1 cellular context compared by ENCODE assay signal in the genomic region with DNA sequence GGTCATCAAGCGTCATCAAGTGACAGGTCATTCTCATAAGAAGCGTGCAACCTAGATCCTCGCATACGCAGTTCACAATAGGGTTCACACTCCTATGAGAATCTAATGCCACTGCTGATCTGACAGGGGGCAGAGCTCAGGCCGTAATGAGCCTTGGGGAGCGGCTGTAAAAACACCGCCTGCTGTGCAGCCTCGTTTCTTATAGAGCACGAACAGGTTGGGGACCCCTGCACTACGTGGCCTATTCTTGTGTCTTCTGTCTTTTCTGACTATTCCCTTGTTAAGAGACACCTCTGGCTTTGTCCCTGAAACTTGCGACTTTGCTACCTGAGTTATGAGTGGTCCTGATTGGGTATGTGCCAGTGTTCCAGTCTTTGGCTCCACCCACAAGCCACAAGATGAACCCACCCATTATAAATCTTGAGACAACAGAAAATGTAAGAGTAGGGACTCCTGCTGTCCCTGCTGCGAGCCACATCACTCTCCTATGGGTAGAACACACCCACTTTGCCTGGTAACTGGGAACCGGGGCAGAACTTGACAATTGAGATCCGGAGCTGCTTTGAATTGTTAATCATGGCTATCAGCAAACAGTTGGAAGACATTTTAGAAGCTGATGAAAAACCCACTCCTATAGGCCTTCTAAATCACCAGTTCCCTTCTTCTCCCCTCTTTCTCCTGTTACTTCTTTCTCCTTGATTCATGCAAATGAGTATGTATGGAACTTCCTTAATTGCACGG.
TF ChIP-seq lines count a peak whose summit lies in the region.

No MANE protein-coding gene starts in this region.

TF ChIP-seq in K562, 482 proteins besides CTCF, POLR2A, EP300 and RAD21:
- TF ChIP-seq NCOA6 (IDR thresholded peaks at IDR 0.05) (no peak), ZNF561 (CRISPR knock-in tag; conservative IDR thresholded peaks at IDR 0.05) (no peak), ERF (CRISPR knock-in tag; IDR thresholded peaks at IDR 0.05) (no peak), CREB1 (IDR thresholded peaks at IDR 0.05) (no peak), CREB1 (CRISPR knock-in tag; IDR thresholded peaks at IDR 0.05) (no peak), POU5F1 (IDR thresholded peaks at IDR 0.05; ENCODE audit: borderline replicate concordance, low read depth, low read length, partially characterized antibody) (no peak), MBD2 (IDR thresholded peaks at IDR 0.05; ENCODE audit: borderline replicate concordance, low read depth) (no peak), TAL1 (IDR thresholded peaks at IDR 0.05) (no peak), TCF7L2 (IDR thresholded peaks at IDR 0.05; ENCODE audit: low read depth, low read length) (no peak), MCM3 (IDR thresholded peaks at IDR 0.05) (no peak), DDX20 (tag; IDR thresholded peaks at IDR 0.05; ENCODE audit: low read depth) (no peak), ZNF584 (CRISPR knock-in tag; IDR thresholded peaks at IDR 0.05; ENCODE audit: low read depth) (no peak), BACH1 (tag; IDR thresholded peaks at IDR 0.05) (no peak), PPARD (CRISPR knock-in tag; IDR thresholded peaks at IDR 0.05) (no peak), ZBED1 (IDR thresholded peaks at IDR 0.05) (no peak), CHD4 (IDR thresholded peaks at IDR 0.05; ENCODE audit: insufficient read depth, insufficient replicate concordance, low read depth, low read length, poor library complexity, severe bottlenecking) (no peak), ZNF507 (tag; conservative IDR thresholded peaks at IDR 0.05) (no peak), ZNF175 (CRISPR knock-in tag; IDR thresholded peaks at IDR 0.05; ENCODE audit: low read depth) (no peak)
- TF ChIP-seq, protein P1, sequence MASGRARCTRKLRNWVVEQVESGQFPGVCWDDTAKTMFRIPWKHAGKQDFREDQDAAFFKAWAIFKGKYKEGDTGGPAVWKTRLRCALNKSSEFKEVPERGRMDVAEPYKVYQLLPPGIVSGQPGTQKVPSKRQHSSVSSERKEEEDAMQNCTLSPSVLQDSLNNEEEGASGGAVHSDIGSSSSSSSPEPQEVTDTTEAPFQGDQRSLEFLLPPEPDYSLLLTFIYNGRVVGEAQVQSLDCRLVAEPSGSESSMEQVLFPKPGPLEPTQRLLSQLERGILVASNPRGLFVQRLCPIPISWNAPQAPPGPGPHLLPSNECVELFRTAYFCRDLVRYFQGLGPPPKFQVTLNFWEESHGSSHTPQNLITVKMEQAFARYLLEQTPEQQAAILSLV (tag; IDR thresholded peaks at IDR 0.05), result no peak
- TF ChIP-seq, protein P2, sequence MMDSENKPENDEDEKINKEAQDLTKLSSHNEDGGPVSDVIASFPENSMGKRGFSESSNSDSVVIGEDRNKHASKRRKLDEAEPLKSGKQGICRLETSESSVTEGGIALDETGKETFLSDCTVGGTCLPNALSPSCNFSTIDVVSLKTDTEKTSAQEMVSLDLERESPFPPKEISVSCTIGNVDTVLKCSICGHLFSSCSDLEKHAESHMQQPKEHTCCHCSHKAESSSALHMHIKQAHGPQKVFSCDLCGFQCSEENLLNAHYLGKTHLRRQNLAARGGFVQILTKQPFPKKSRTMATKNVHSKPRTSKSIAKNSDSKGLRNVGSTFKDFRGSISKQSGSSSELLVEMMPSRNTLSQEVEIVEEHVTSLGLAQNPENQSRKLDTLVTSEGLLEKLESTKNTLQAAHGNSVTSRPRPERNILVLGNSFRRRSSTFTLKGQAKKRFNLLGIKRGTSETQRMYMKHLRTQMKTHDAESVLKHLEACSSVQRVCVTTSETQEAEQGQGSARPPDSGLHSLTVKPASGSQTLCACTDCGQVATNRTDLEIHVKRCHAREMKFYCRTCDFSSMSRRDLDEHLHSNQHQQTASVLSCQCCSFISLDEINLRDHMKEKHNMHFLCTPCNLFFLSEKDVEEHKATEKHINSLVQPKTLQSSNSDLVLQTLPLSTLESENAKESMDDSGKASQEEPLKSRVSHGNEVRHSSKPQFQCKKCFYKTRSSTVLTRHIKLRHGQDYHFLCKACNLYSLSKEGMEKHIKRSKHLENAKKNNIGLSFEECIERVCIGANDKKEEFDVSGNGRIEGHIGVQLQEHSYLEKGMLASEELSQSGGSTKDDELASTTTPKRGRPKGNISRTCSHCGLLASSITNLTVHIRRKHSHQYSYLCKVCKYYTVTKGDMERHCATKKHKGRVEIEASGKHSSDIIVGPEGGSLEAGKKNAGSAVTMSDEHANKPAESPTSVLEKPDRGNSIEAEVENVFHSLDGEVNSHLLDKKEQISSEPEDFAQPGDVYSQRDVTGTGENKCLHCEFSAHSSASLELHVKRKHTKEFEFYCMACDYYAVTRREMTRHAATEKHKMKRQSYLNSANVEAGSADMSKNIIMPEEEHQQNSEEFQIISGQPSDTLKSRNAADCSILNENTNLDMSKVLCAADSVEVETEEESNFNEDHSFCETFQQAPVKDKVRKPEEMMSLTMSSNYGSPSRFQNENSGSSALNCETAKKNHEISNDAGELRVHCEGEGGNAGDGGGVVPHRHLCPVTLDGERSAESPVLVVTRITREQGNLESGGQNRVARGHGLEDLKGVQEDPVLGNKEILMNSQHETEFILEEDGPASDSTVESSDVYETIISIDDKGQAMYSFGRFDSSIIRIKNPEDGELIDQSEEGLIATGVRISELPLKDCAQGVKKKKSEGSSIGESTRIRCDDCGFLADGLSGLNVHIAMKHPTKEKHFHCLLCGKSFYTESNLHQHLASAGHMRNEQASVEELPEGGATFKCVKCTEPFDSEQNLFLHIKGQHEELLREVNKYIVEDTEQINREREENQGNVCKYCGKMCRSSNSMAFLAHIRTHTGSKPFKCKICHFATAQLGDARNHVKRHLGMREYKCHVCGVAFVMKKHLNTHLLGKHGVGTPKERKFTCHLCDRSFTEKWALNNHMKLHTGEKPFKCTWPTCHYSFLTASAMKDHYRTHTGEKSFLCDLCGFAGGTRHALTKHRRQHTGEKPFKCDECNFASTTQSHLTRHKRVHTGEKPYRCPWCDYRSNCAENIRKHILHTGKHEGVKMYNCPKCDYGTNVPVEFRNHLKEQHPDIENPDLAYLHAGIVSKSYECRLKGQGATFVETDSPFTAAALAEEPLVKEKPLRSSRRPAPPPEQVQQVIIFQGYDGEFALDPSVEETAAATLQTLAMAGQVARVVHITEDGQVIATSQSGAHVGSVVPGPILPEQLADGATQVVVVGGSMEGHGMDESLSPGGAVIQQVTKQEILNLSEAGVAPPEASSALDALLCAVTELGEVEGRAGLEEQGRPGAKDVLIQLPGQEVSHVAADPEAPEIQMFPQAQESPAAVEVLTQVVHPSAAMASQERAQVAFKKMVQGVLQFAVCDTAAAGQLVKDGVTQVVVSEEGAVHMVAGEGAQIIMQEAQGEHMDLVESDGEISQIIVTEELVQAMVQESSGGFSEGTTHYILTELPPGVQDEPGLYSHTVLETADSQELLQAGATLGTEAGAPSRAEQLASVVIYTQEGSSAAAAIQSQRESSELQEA (IDR thresholded peaks at IDR 0.05; ENCODE audit: low read depth), result no peak
